8 cellular contexts compared by ENCODE assay signal in genomic region chrX:19382500-19383145, GRCh38. TPM values are rescaled to one million over a fixed set of nuclear protein-coding genes. Genes with fewer than 3 reads are reported as not detected.
DNase-seq lines count a peak whose midpoint lies in the region; ATAC-seq and TF ChIP-seq lines count a peak whose summit lies in the region.

No MANE protein-coding gene starts in this region.

- intact Hi-C loops in colonic mucosa (cut with DNase I) = loop anchor here (10.0 kb wide), 1 partner anchor 132 kb away; the partner anchor contains the start of gene MAP3K15

- H3K9ac ChIP-seq in colonic mucosa (ENCODE audit: low read depth in 2 of 2, low read length in 2 of 2) (no peak overlapping the region), mesenchymal stem cell (ENCODE audit: low read length) (no peak overlapping the region)

- no peak overlapping the region for H3K14ac ChIP-seq in mesenchymal stem cell (ENCODE audit: low read length in 2 of 2)

- no peak overlapping the region for H2BK15ac ChIP-seq in mesenchymal stem cell (ENCODE audit: low read depth, poor library complexity, severe bottlenecking)

- no peak overlapping the region for H3K27ac Mint-ChIP-seq in WTC11

- H3K4me3 ChIP-seq in AG04450 (ENCODE audit: low read depth, low read length) (no peak overlapping the region), colonic mucosa (no peak overlapping the region), mesenchymal stem cell (ENCODE audit: insufficient read depth in 1 of 2, low read depth in 1 of 2, low read length in 2 of 2) (no peak overlapping the region)

- H3K4me3 Mint-ChIP-seq in WTC11 = no peak overlapping the region

- H2AK5ac ChIP-seq in mesenchymal stem cell (ENCODE audit: low read length, severe bottlenecking) = no peak overlapping the region

- no peak overlapping the region for H2BK12ac ChIP-seq in mesenchymal stem cell (ENCODE audit: low read length in 2 of 2)

- H3K4me2 ChIP-seq in mesenchymal stem cell (ENCODE audit: low read length, poor library complexity, severe bottlenecking) = no peak overlapping the region

- no peak overlapping the region for H3K23ac ChIP-seq in mesenchymal stem cell (ENCODE audit: low read length in 2 of 2)

- ATAC-seq in GM19035 (IDR thresholded peaks at IDR 0.05; ENCODE audit: unreplicated experiment) (peak; percentile 56), WTC11 (peak; percentile 94)
- peak; percentile 55 for ATAC-seq in stimulated activated naive CD8-positive, alpha-beta T cell treated with anti-CD3 and anti-CD28 coated beads, Interleukin-15, Interleukin-2, amounts not matched to agents 100 U/mL and 50 U/mL, for 24 hours

- H2BK5ac ChIP-seq in mesenchymal stem cell (ENCODE audit: low read depth, low read length, poor library complexity, severe bottlenecking) = no peak overlapping the region

- H3K18ac ChIP-seq in mesenchymal stem cell (ENCODE audit: low read depth in 1 of 2, low read length in 2 of 2) = no peak overlapping the region

- no peak overlapping the region for H2BK120ac ChIP-seq in mesenchymal stem cell (ENCODE audit: low read depth, low read length)

- DNase-seq in AG04450 (ENCODE audit: low read depth, low spot score) = no peak
- peak; percentile 69 for DNase-seq in NAMALWA (ENCODE audit: low spot score)
- DNase-seq in WTC11 (ENCODE audit: low spot score) = peak; percentile 77
- DNase-seq in colonic mucosa = peak; percentile 63
- peak; percentile 33 for DNase-seq in mesenchymal stem cell
- peak; percentile 68 for DNase-seq in stimulated activated naive CD8-positive, alpha-beta T cell treated with anti-CD3 and anti-CD28 coated beads, Interleukin-15, Interleukin-2, amounts not matched to agents 100 U/mL and 50 U/mL, for 24 hours
- no peak for DNase-seq in NK-92 (lab: John Stamatoyannopoulos, UW; ENCODE audit: unreplicated experiment)

- H3K4ac ChIP-seq in mesenchymal stem cell (ENCODE audit: low read depth in 1 of 2, low read length in 2 of 2) = no peak overlapping the region

- no peaks in the 10 kb centered on the region for H3K9me3 ChIP-seq in AG04450 (ENCODE audit: control insufficient read depth, insufficient read depth, low read length)
- no peaks in the 10 kb centered on the region for H3K9me3 ChIP-seq in colonic mucosa
- H3K9me3 ChIP-seq in mesenchymal stem cell (ENCODE audit: control insufficient read depth, low read length) = peaks cover 6% of the 10 kb centered on the region

- 41% methylated on average over 12 of the region's 16 CpGs for WGBS in mesenchymal stem cell

- no peak overlapping the region for H4K91ac ChIP-seq in mesenchymal stem cell (ENCODE audit: low read length)

- TF ChIP-seq CTCF in AG04450 (IDR thresholded peaks at IDR 0.05; ENCODE audit: low read depth, low read length) (peak; percentile 66), WTC11 (IDR thresholded peaks at IDR 0.05) (peak; percentile 32; the same call in 1 of the 2 replicates), colonic mucosa (IDR thresholded peaks at IDR 0.05) (peak; percentile 40)

- H3K36me3 ChIP-seq in colonic mucosa (no peaks in the 10 kb centered on the region), mesenchymal stem cell (ENCODE audit: control insufficient read depth in 1 of 2, insufficient read depth in 2 of 2, low read depth in 1 of 2, low read length in 2 of 2) (no peaks in the 10 kb centered on the region)

- no peaks in the 10 kb centered on the region for H3K36me3 Mint-ChIP-seq in WTC11

- no peak overlapping the region for H4K8ac ChIP-seq in mesenchymal stem cell (ENCODE audit: low read length)

- POLR2A ChIA-PET in AG04450 (lab: Yijun Ruan, JAX) = no interaction called here
- POLR2A ChIA-PET in WTC11 (lab: Charles Lee) = interaction anchor here (0.7 kb wide), 1 partner anchor 174 kb away, joined by 3 read pairs; no protein-coding TSS in a partner anchor

- H3K27me3 ChIP-seq in AG04450 (ENCODE audit: control insufficient read depth, insufficient read depth, low read length) = no peaks in the 10 kb centered on the region
- no peaks in the 10 kb centered on the region for H3K27me3 ChIP-seq in colonic mucosa
- peaks cover 0 to 17% of the 10 kb centered on the region in 2 experiments for H3K27me3 ChIP-seq in mesenchymal stem cell (ENCODE audit: control insufficient read depth in 1 of 2, insufficient read depth in 1 of 2, low read length in 2 of 2)

- H3K27me3 Mint-ChIP-seq in WTC11 (ENCODE audit: low read depth) = no peaks in the 10 kb centered on the region

- H2AFZ ChIP-seq in mesenchymal stem cell (ENCODE audit: low read depth, low read length) = no peak overlapping the region

- H3K4me1 ChIP-seq in colonic mucosa (no peaks in the 10 kb centered on the region), mesenchymal stem cell (ENCODE audit: control insufficient read depth, insufficient read depth, low read depth, low read length) (no peaks in the 10 kb centered on the region)

- H3K27ac ChIP-seq in AG04450 (ENCODE audit: low read depth, low read length) (no peak overlapping the region), colonic mucosa (no peak overlapping the region), mesenchymal stem cell (ENCODE audit: low read length, poor library complexity, severe bottlenecking) (no peak overlapping the region)

- CTCF ChIA-PET in AG04450 (lab: Charles Lee) = interaction anchor here (0.6 to 2.3 kb wide), 12 partner anchors 9 to 1051 kb away, joined by 3 to 28 read pairs (median 5); partner anchors contain the start of gene MAP3K15
- CTCF ChIA-PET in WTC11 (lab: Charles Lee) = interaction anchor here (0.6 to 2.1 kb wide), 21 partner anchors 9 to 422 kb away, joined by 3 to 38 read pairs (median 4); partner anchors contain the start of gene MAP3K15

- H3K4me1 Mint-ChIP-seq in WTC11 = no peaks in the 10 kb centered on the region

- no peaks in the 10 kb centered on the region for H3K9me3 Mint-ChIP-seq in WTC11

- no peaks in the 10 kb centered on the region for H3K79me1 ChIP-seq in mesenchymal stem cell (replicated peaks; ENCODE audit: low read length, poor library complexity, severe bottlenecking)

TF ChIP-seq in WTC11, 78 proteins besides CTCF, POLR2A, EP300 and RAD21:
- TF ChIP-seq RORB (CRISPR knock-in tag; IDR thresholded peaks at IDR 0.05) (no peak), ELF4 (CRISPR knock-in tag; IDR thresholded peaks at IDR 0.05; ENCODE audit: low read depth) (no peak), STAT6 (CRISPR knock-in tag; conservative IDR thresholded peaks at IDR 0.05; ENCODE audit: low read depth) (no peak), ZNF317 (CRISPR knock-in tag; IDR thresholded peaks at IDR 0.05; ENCODE audit: borderline replicate concordance, low read depth) (no peak), ZBTB21 (CRISPR knock-in tag; IDR thresholded peaks at IDR 0.05; ENCODE audit: borderline replicate concordance) (no peak), OVOL2 (CRISPR knock-in tag; IDR thresholded peaks at IDR 0.05; ENCODE audit: borderline replicate concordance) (no peak), USF2 (CRISPR knock-in tag; IDR thresholded peaks at IDR 0.05) (no peak)
TF ChIP-seq in WTC11: peak in this region for 0.

RNA-seq across cellular contexts. Expression of gene PDHA1, which starts 38.9 kb away (rescaled TPM):
- polyA plus RNA-seq in AG04450 (2011; rRNA removed) = 154 and 166 TPM in 2 replicates
- polyA minus RNA-seq in AG04450 (2011; rRNA and poly(A)+ RNA removed) = 48.9 and 64.5 TPM in 2 replicates
- total RNA-seq in WTC11 (2021) (246 to 292 TPM (median 271 TPM) in 3 replicates), colonic mucosa (100 to 1,000 TPM; 374 to 378 TPM)
- polyA plus RNA-seq in mesenchymal stem cell (2013, experiment 1 of 2) = 48.3 TPM
- polyA plus RNA-seq in mesenchymal stem cell (2013, experiment 2 of 2) = 50.3 TPM

Comparison
In these comparisons a context has a peak if more than half of its experiments do, and no peak if none do; other contexts are left out.
1. DNase-seq: peak in NAMALWA (single experiment), WTC11 (single experiment), colonic mucosa (single experiment), mesenchymal stem cell (single experiment) and stimulated activated naive CD8-positive, alpha-beta T cell treated with anti-CD3 and anti-CD28 coated beads, Interleukin-15, Interleukin-2, amounts not matched to agents 100 U/mL and 50 U/mL, for 24 hours (single experiment); none in AG04450 (single experiment) and NK-92 (single experiment).
2. Peak in every context shown above with its lines, with median percentiles within 50 percentile points of each other: CTCF ChIP-seq and ATAC-seq.